ENCODE assay signal across 1 cellular context in the genomic region with DNA sequence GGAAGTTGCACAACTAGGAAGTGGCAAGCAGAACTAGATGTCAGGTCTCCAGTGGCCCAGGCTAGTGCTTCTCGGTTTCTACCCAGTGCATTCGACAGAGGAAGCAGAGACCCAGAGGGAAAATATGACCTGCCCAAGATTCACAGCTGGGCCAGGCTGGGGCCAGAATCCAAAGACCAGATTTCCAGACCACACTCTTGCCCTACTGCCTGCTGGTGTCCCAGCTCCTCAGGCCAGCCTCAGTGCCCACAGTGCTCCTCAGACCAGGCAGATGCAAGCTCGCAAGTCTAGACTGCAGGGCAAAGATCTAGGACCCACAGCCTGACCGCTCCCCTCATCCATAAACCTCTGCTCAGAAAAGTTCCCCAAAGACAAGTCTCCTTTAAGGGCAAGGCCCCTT.
TF ChIP-seq lines count a peak whose summit lies in the region.

No MANE protein-coding gene starts in this region.

TF ChIP-seq in HepG2, 621 proteins besides CTCF, POLR2A, EP300 and RAD21 (continued from another document):
- TF ChIP-seq, protein P1, sequence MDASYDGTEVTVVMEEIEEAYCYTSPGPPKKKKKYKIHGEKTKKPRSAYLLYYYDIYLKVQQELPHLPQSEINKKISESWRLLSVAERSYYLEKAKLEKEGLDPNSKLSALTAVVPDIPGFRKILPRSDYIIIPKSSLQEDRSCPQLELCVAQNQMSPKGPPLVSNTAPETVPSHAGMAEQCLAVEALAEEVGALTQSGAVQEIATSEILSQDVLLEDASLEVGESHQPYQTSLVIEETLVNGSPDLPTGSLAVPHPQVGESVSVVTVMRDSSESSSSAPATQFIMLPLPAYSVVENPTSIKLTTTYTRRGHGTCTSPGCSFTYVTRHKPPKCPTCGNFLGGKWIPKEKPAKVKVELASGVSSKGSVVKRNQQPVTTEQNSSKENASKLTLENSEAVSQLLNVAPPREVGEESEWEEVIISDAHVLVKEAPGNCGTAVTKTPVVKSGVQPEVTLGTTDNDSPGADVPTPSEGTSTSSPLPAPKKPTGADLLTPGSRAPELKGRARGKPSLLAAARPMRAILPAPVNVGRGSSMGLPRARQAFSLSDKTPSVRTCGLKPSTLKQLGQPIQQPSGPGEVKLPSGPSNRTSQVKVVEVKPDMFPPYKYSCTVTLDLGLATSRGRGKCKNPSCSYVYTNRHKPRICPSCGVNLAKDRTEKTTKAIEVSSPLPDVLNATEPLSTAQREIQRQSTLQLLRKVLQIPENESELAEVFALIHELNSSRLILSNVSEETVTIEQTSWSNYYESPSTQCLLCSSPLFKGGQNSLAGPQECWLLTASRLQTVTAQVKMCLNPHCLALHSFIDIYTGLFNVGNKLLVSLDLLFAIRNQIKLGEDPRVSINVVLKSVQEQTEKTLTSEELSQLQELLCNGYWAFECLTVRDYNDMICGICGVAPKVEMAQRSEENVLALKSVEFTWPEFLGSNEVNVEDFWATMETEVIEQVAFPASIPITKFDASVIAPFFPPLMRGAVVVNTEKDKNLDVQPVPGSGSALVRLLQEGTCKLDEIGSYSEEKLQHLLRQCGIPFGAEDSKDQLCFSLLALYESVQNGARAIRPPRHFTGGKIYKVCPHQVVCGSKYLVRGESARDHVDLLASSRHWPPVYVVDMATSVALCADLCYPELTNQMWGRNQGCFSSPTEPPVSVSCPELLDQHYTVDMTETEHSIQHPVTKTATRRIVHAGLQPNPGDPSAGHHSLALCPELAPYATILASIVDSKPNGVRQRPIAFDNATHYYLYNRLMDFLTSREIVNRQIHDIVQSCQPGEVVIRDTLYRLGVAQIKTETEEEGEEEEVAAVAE (CRISPR knock-in tag; IDR thresholded peaks at IDR 0.05; ENCODE audit: borderline replicate concordance): no peak
- TF ChIP-seq MAFK (conservative IDR thresholded peaks at IDR 0.05 in 1 of 2, IDR thresholded peaks at IDR 0.05 in 1 of 2; ENCODE audit: low read length in 2 of 2) (no peak), KDM5A (IDR thresholded peaks at IDR 0.05; ENCODE audit: borderline replicate concordance, low read length) (no peak)
